In genomic region chr1:186183219-186183618, GRCh38 we compare ENCODE assay signal across 9 cellular contexts.
DNase-seq lines count a peak whose midpoint lies in the region; ATAC-seq, FAIRE-seq and TF ChIP-seq lines count a peak whose summit lies in the region.
"Had no signal": no experiment of that assay in that cellular context is flagged by ENCODE, and none has a peak within 500 bp of the region (broad histone marks: within the 10 kb centered on the region; RNA-seq: fewer than 3 reads in every experiment).

No MANE protein-coding gene starts in this region.

- H3K27me3 ChIP-seq in bronchial epithelial cell (ENCODE audit: control insufficient read depth, insufficient read depth, low read length) (no peaks in the 10 kb centered on the region), tibial artery (no peaks in the 10 kb centered on the region), colonic mucosa (no peaks in the 10 kb centered on the region)
- H3K27me3 ChIP-seq: cardiac muscle cell had no signal

- ATAC-seq in GM19438 (IDR thresholded peaks at IDR 0.05; ENCODE audit: low read depth, unreplicated experiment) (peak; percentile 36), HG03442 (IDR thresholded peaks at IDR 0.05; ENCODE audit: unreplicated experiment) (peak; percentile 61), mucosa of descending colon (no peak)

- no peaks in the 10 kb centered on the region for H3K9me3 ChIP-seq in tibial artery
- H3K9me3 ChIP-seq in mucosa of descending colon: no peaks in the 10 kb centered on the region
- H3K9me3 ChIP-seq in colonic mucosa: no peaks in the 10 kb centered on the region

- no peak overlapping the region for H3K27ac ChIP-seq in tibial artery
- H3K27ac ChIP-seq in colonic mucosa: no peak overlapping the region
- H3K27ac ChIP-seq: cardiac muscle cell had no signal

- H3K36me3 ChIP-seq in bronchial epithelial cell (ENCODE audit: control insufficient read depth, insufficient read depth, low read length): no peaks in the 10 kb centered on the region
- H3K36me3 ChIP-seq in tibial artery: peaks cover 0 to 3% (median 0%) of the 10 kb centered on the region in 3 donors
- H3K36me3 ChIP-seq in mucosa of descending colon (ENCODE audit: low read depth): no peaks in the 10 kb centered on the region
- H3K36me3 ChIP-seq in colonic mucosa: no peaks in the 10 kb centered on the region
- H3K36me3 ChIP-seq: cardiac muscle cell had no signal

- no peak overlapping the region for H3K9ac ChIP-seq in colonic mucosa (ENCODE audit: low read depth in 2 of 2, low read length in 2 of 2)

- no peak overlapping the region for H3K4me3 ChIP-seq in bronchial epithelial cell (ENCODE audit: low read depth, low read length)
- H3K4me3 ChIP-seq in tibial artery: no peak overlapping the region
- no peak overlapping the region for H3K4me3 ChIP-seq in mucosa of descending colon
- H3K4me3 ChIP-seq in colonic mucosa: no peak overlapping the region
- H3K4me3 ChIP-seq: cardiac muscle cell had no signal

- no peaks in the 10 kb centered on the region for H3K4me1 ChIP-seq in tibial artery
- H3K4me1 ChIP-seq in mucosa of descending colon (ENCODE audit: low read depth): no peaks in the 10 kb centered on the region
- H3K4me1 ChIP-seq in colonic mucosa: no peaks in the 10 kb centered on the region

- peak; percentile 16 for DNase-seq in AG08396 (ENCODE audit: low spot score)
- DNase-seq in bronchial epithelial cell (ENCODE audit: low read depth): peak; percentile 96
- peak; percentile 72 to 77 for DNase-seq in tibial artery
- DNase-seq in mucosa of descending colon: no peak
- DNase-seq in colonic mucosa: no peak
- DNase-seq in GM10266 (ENCODE audit: extremely low spot score): no peak

- FAIRE-seq in bronchial epithelial cell (lab: Jason Lieb, UNC): no peak

- intact Hi-C loops in tibial artery (cut with DNase I; ENCODE audit: low total_unique reads) (no loop called here), mucosa of descending colon (cut with DNase I, micrococcal nuclease) (no loop called here), colonic mucosa (cut with DNase I) (no loop called here)

- TF ChIP-seq CTCF in bronchial epithelial cell (IDR thresholded peaks at IDR 0.05; ENCODE audit: insufficient read depth, low read length, severe bottlenecking) (no peak), tibial artery (IDR thresholded peaks at IDR 0.05) (no peak), mucosa of descending colon (IDR thresholded peaks at IDR 0.05) (no peak), colonic mucosa (IDR thresholded peaks at IDR 0.05) (no peak), GM10266 (IDR thresholded peaks at IDR 0.05; ENCODE audit: control insufficient read depth, insufficient read depth, low read depth, missing control alignments) (no peak)

Comparison
In these comparisons a context has a peak if more than half of its experiments do, and no peak if none do; other contexts are left out.
1. DNase-seq: peak in AG08396 (single experiment), bronchial epithelial cell (single experiment) and tibial artery (2 of 2); none in mucosa of descending colon (0 of 3), colonic mucosa (single experiment) and GM10266 (single experiment).